14 cellular contexts compared by ENCODE assay signal in genomic region chr16:84569382-84569987, GRCh38. TPM values are rescaled to one million over a fixed set of nuclear protein-coding genes. Genes with fewer than 3 reads are reported as not detected.
DNase-seq lines count a peak whose midpoint lies in the region; ATAC-seq, FAIRE-seq and TF ChIP-seq lines count a peak whose summit lies in the region.
"Had no signal": no experiment of that assay in that cellular context is flagged by ENCODE, and none has a peak within 500 bp of the region (broad histone marks: within the 10 kb centered on the region; RNA-seq: fewer than 3 reads in every experiment).

No MANE protein-coding gene starts in this region.

- H3K27ac Mint-ChIP-seq in Caco-2 (ENCODE audit: unreplicated experiment) = peak overlapping the region; percentile 95
- H3K27ac Mint-ChIP-seq in dendritic cell treated with granulocyte-macrophage colony-stimulating factor and Interleukin-4, amounts not matched to agents 40 ng/mL and 50 ng/mL, for 4 days = peak overlapping the region; percentile 79

- H3K36me3 Mint-ChIP-seq in Caco-2 (ENCODE audit: insufficient read depth, unreplicated experiment) = peaks cover 96% of the 10 kb centered on the region
- peaks cover 93% of the 10 kb centered on the region for H3K36me3 Mint-ChIP-seq in dendritic cell treated with granulocyte-macrophage colony-stimulating factor and Interleukin-4, amounts not matched to agents 40 ng/mL and 50 ng/mL, for 4 days (ENCODE audit: low read depth)

- in situ Hi-C loops in gastrocnemius medialis (cut with MboI; ENCODE audit: low sequenced_read_pairs in 4 of 4) = no loop called here

- 0 out of 2 replicates have a peak, but pooled peaks cover 1% of the 10 kb centered on the region for H3K36me3 ChIP-seq in Caco-2 (ENCODE audit: control insufficient read depth, insufficient read depth, low read length)
- peaks cover 74% of the 10 kb centered on the region for H3K36me3 ChIP-seq in neutrophil
- no peaks in the 10 kb centered on the region for H3K36me3 ChIP-seq in gastrocnemius medialis
- H3K36me3 ChIP-seq: cardiac muscle cell had no signal

- FAIRE-seq in H54 (lab: Jason Lieb, UNC) = no peak

- DNase-seq in Caco-2 (peak; percentile 74 to 78), NB4 (ENCODE audit: low read depth) (peak; percentile 53), H54 (ENCODE audit: insufficient read length, low spot score) (no peak), dedifferentiated amniotic fluid mesenchymal stem cell (ENCODE audit: extremely low spot score) (no peak), gastrocnemius medialis (no peak)
- DNase-seq: activated gamma-delta T cell treated with Interleukin-2 at 50 U/mL for 16 hours, NCI-H1048, NCI-H510A treated with DMSO at 0.1 percent for 48 hours, right cardiac atrium, SHP77 had no signal

- no peaks in the 10 kb centered on the region for H3K27me3 Mint-ChIP-seq in Caco-2 (ENCODE audit: insufficient read depth, unreplicated experiment)
- H3K27me3 Mint-ChIP-seq in dendritic cell treated with granulocyte-macrophage colony-stimulating factor and Interleukin-4, amounts not matched to agents 40 ng/mL and 50 ng/mL, for 4 days = no peaks in the 10 kb centered on the region

- peaks cover 11% of the 10 kb centered on the region for H3K9me3 ChIP-seq in Caco-2
- H3K9me3 ChIP-seq in neutrophil = no peaks in the 10 kb centered on the region
- no peaks in the 10 kb centered on the region for H3K9me3 ChIP-seq in gastrocnemius medialis

- CTCF ChIA-PET in Caco-2 (lab: Charles Lee) = interaction anchor here (0.6 to 1.5 kb wide), 12 partner anchors 8 to 103 kb away, joined by 3 to 12 read pairs (median 4); partner anchors contain the start of gene MEAK7

- peaks cover 15% of the 10 kb centered on the region for H3K9me3 Mint-ChIP-seq in Caco-2 (ENCODE audit: unreplicated experiment)
- no peaks in the 10 kb centered on the region for H3K9me3 Mint-ChIP-seq in dendritic cell treated with granulocyte-macrophage colony-stimulating factor and Interleukin-4, amounts not matched to agents 40 ng/mL and 50 ng/mL, for 4 days

- peaks cover 50% of the 10 kb centered on the region for H3K4me1 ChIP-seq in Caco-2
- peaks cover 28% of the 10 kb centered on the region in 2 experiments for H3K4me1 ChIP-seq in neutrophil (ENCODE audit: control insufficient read depth in 1 of 2, insufficient read depth in 1 of 2, low read depth in 1 of 2, low read length in 1 of 2)
- H3K4me1 ChIP-seq in gastrocnemius medialis = no peaks in the 10 kb centered on the region

- BruUV-seq in Caco-2 (replicated peaks; lab: Mats Ljungman, UMichigan) = no TSS peak

- H3K27ac ChIP-seq in neutrophil (peak overlapping the region; percentile 75), gastrocnemius medialis (no peak overlapping the region)
- H3K27ac ChIP-seq: cardiac muscle cell had no signal

- POLR2A ChIA-PET in Caco-2 (lab: Charles Lee) = interaction anchor here (0.6 to 1.3 kb wide), 4 partner anchors 33 to 123 kb away, joined by 3 to 9 read pairs (median 3); no protein-coding TSS in a partner anchor

- peaks cover 58% of the 10 kb centered on the region for H3K4me1 Mint-ChIP-seq in Caco-2 (ENCODE audit: low read depth, unreplicated experiment)
- H3K4me1 Mint-ChIP-seq in dendritic cell treated with granulocyte-macrophage colony-stimulating factor and Interleukin-4, amounts not matched to agents 40 ng/mL and 50 ng/mL, for 4 days (ENCODE audit: low read depth) = peaks cover 92% of the 10 kb centered on the region

- intact Hi-C loops in Caco-2 (cut with micrococcal nuclease; ENCODE audit: unreplicated experiment) = loop anchor here (1.0 kb wide), 2 partner anchors 34 to 49 kb away; partner anchors contain the start of gene COTL1
- intact Hi-C loops in dendritic cell treated with granulocyte-macrophage colony-stimulating factor and Interleukin-4, amounts not matched to agents 40 ng/mL and 50 ng/mL, for 4 days (cut with micrococcal nuclease) = no loop called here
- intact Hi-C loops in gastrocnemius medialis (cut with DNase I; ENCODE audit: low total_unique reads) = no loop called here

- TF ChIP-seq POLR2A in NB4 (IDR thresholded peaks at IDR 0.05; ENCODE audit: extremely low read depth, insufficient read length) = no peak
- TF ChIP-seq POLR2A in H54 (IDR thresholded peaks at IDR 0.05; ENCODE audit: low read depth, low read length) = no peak
- no peak for TF ChIP-seq POLR2A in gastrocnemius medialis (IDR thresholded peaks at IDR 0.05)

- TF ChIP-seq CTCF in Caco-2 (IDR thresholded peaks at IDR 0.05; ENCODE audit: insufficient read depth in 1 of 2, low read depth in 1 of 2, low read length in 1 of 2, severe bottlenecking in 1 of 2, unreplicated experiment in 1 of 2) (no peak), NB4 (IDR thresholded peaks at IDR 0.05; ENCODE audit: low read depth, low read length) (no peak), neutrophil (IDR thresholded peaks at IDR 0.05) (no peak), gastrocnemius medialis (IDR thresholded peaks at IDR 0.05 in 4 of 5, conservative IDR thresholded peaks at IDR 0.05 in 1 of 5) (no peak)

- H3K4me3 ChIP-seq in Caco-2 (ENCODE audit: low read depth, low read length) = no peak overlapping the region
- no peak overlapping the region for H3K4me3 ChIP-seq in NB4 (ENCODE audit: low read depth, low read length)
- H3K4me3 ChIP-seq in neutrophil (ENCODE audit: low read depth in 1 of 2, low read length in 1 of 2) = peak overlapping the region in 1 of 2 experiments; percentile 6
- no peak overlapping the region for H3K4me3 ChIP-seq in gastrocnemius medialis
- H3K4me3 ChIP-seq: cardiac muscle cell had no signal

- H3K4me3 Mint-ChIP-seq in Caco-2 (ENCODE audit: unreplicated experiment) = peak overlapping the region; percentile 62
- H3K4me3 Mint-ChIP-seq in dendritic cell treated with granulocyte-macrophage colony-stimulating factor and Interleukin-4, amounts not matched to agents 40 ng/mL and 50 ng/mL, for 4 days = peak overlapping the region; percentile 13

- ATAC-seq in gastrocnemius medialis = no peak
- ATAC-seq: activated CD4-positive, CD25-positive, alpha-beta regulatory T cell treated with anti-CD3 and anti-CD28 coated beads, Interleukin-2, amount 50 U/mL, for 24 hours had no signal

- no peaks in the 10 kb centered on the region for H3K27me3 ChIP-seq in Caco-2 (replicated peaks; ENCODE audit: control insufficient read depth, insufficient read depth, low read length)
- H3K27me3 ChIP-seq in neutrophil = no peaks in the 10 kb centered on the region
- no peaks in the 10 kb centered on the region for H3K27me3 ChIP-seq in gastrocnemius medialis
- H3K27me3 ChIP-seq: cardiac muscle cell had no signal

RNA-seq across cellular contexts. Expression of gene COTL1, which starts 48.4 kb away (rescaled TPM):
- total RNA-seq in Caco-2 (2022) (434 and 461 TPM in 2 replicates), gastrocnemius medialis (1 to 10 TPM; 2.8 to 8.7 (median 6.2) TPM)

Comparison
In these comparisons a context has a peak if more than half of its experiments do, and no peak if none do; other contexts are left out.
1. DNase-seq: peak in Caco-2 (2 of 2) and NB4 (single experiment); none in H54 (single experiment), dedifferentiated amniotic fluid mesenchymal stem cell (single experiment) and gastrocnemius medialis (0 of 2).
2. RNA of gene COTL1, which starts 48.4 kb away (total RNA-seq): 434 to 461 TPM in Caco-2; 2.8 to 8.7 TPM in gastrocnemius medialis; every median in the first group is over 10 times any median in the second.